In the genomic region with DNA sequence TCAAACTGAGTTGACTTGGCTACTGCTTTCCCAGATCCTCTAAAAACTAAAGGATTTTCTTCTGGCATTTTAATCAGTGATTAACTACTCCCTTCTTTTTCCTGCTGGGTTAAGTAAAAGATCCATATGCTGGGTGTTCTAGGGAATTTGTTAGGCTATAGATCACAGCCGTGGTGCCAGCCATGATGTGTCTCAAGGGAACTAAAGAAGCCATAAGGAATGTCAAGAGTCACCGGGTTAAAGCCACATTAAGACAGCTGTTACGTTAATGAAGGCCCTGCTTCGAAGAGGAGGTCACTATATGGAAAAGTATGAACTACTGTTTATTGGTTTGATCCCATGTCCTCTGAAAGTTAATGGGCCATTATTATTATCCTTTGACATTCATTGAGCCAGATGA, we compare ENCODE assay signal across 16 cellular contexts.
DNase-seq lines count a peak whose midpoint lies in the region; ATAC-seq and TF ChIP-seq lines count a peak whose summit lies in the region.
"Had no signal": no experiment of that assay in that cellular context is flagged by ENCODE, and none has a peak within 500 bp of the region (broad histone marks: within the 10 kb centered on the region; RNA-seq: fewer than 3 reads in every experiment).

No MANE protein-coding gene starts in this region.

- TF ChIP-seq CTCF in transverse colon (IDR thresholded peaks at IDR 0.05): no peak

- no peaks in the 10 kb centered on the region for H3K4me1 ChIP-seq in transverse colon
- H3K4me1 ChIP-seq: BLaER1 treated with 17β-estradiol and CSF1 and Interleukin-3, amounts not matched to agents 10 nM and 100 nM had no signal

- intact Hi-C loops in transverse colon (cut with DNase I; ENCODE audit: low total_unique reads): no loop called here
- intact Hi-C loops in left colon (cut with DNase I, micrococcal nuclease): no loop called here

- no peaks in the 10 kb centered on the region for H3K27me3 ChIP-seq in transverse colon
- H3K27me3 ChIP-seq: BLaER1 treated with 17β-estradiol and CSF1 and Interleukin-3, amounts not matched to agents 10 nM and 100 nM had no signal

- peak; percentile 85 for DNase-seq in NCI-H524 treated with DMSO at 0.1 percent for 48 hours (lab: John Stamatoyannopoulos, UW)
- peak; percentile 96 for DNase-seq in NCI-H82 treated with DMSO at 0.1 percent for 48 hours (lab: John Stamatoyannopoulos, UW; ENCODE audit: unreplicated experiment)
- peak; percentile 22 for DNase-seq in myocyte (ENCODE audit: low read depth)
- no peak for DNase-seq in transverse colon
- DNase-seq in LoVo (ENCODE audit: low spot score): no peak
- DNase-seq in left colon: no peak
- DNase-seq: CD8-positive, alpha-beta T cell; COR-L47; DMS 273 treated with DMSO at 0.1 percent for 48 hours; DMS53; DND-41; EL; H9 had no signal

- no peak for TF ChIP-seq EP300 in transverse colon (IDR thresholded peaks at IDR 0.05; ENCODE audit: low read depth)

- no peak overlapping the region for H3K4me3 ChIP-seq in transverse colon
- H3K4me3 ChIP-seq: BLaER1 treated with 17β-estradiol and CSF1 and Interleukin-3, amounts not matched to agents 10 nM and 100 nM; GM12878 had no signal

- WGBS in transverse colon (ENCODE audit: low coverage in 1 of 2), 2 donors: 32 to 64% methylated on average over 3 to 4 of the region's 4 CpGs

- in situ Hi-C loops in transverse colon (cut with MboI; ENCODE audit: low pct_ligation_motif_present in 1 of 4, low pct_unique_long_range_greater_than_20kb in 1 of 4, low sequenced_read_pairs in 3 of 4): no loop called here

- H3K9me3 ChIP-seq in transverse colon: no peaks in the 10 kb centered on the region
- H3K9me3 ChIP-seq: BLaER1 treated with 17β-estradiol and CSF1 and Interleukin-3, amounts not matched to agents 10 nM and 100 nM had no signal

- TF ChIP-seq POLR2A in transverse colon (IDR thresholded peaks at IDR 0.05): no peak

- no peak for ATAC-seq in left colon
- ATAC-seq: CD8-positive, alpha-beta T cell; GM12878; HepG2 had no signal

- H3K27ac ChIP-seq in transverse colon: no peak overlapping the region
- H3K27ac ChIP-seq: BLaER1 treated with 17β-estradiol and CSF1 and Interleukin-3, amounts not matched to agents 10 nM and 100 nM had no signal

- H3K36me3 ChIP-seq in transverse colon: no peaks in the 10 kb centered on the region
- H3K36me3 ChIP-seq: BLaER1 treated with 17β-estradiol and CSF1 and Interleukin-3, amounts not matched to agents 10 nM and 100 nM had no signal

Comparison
In these comparisons a context has a peak if more than half of its experiments do, and no peak if none do; other contexts are left out.
1. DNase-seq: peak in NCI-H524 treated with DMSO at 0.1 percent for 48 hours (single experiment), NCI-H82 treated with DMSO at 0.1 percent for 48 hours (single experiment) and myocyte (single experiment); none in transverse colon (single experiment), LoVo (single experiment) and left colon (0 of 2).